In genomic region chr14:39491134-39491541, GRCh38 we compare ENCODE assay signal across 8 cellular contexts. TPM values are rescaled to one million over a fixed set of nuclear protein-coding genes. Genes with fewer than 3 reads are reported as not detected.
DNase-seq lines count a peak whose midpoint lies in the region; ATAC-seq, FAIRE-seq and TF ChIP-seq lines count a peak whose summit lies in the region.

No MANE protein-coding gene starts in this region.

- H3K4me3 ChIP-seq in CD4-positive, alpha-beta memory T cell (ENCODE audit: low read length in 2 of 2), result no peak overlapping the region
- H3K4me3 ChIP-seq in fibroblast of villous mesenchyme (ENCODE audit: low read depth, low read length), result no peak overlapping the region
- H3K4me3 ChIP-seq in small intestine (ENCODE audit: low read depth in 1 of 2, low read length in 2 of 2), result no peak overlapping the region
- H3K4me3 ChIP-seq in lower leg skin (ENCODE audit: low read depth, poor library complexity, severe bottlenecking), result no peak overlapping the region

- no peaks in the 10 kb centered on the region for H3K9me3 ChIP-seq in CD4-positive, alpha-beta memory T cell (ENCODE audit: control insufficient read depth in 1 of 2, low read length in 2 of 2)
- no peaks in the 10 kb centered on the region for H3K9me3 ChIP-seq in small intestine (ENCODE audit: control insufficient read depth, low read depth)

- no peaks in the 10 kb centered on the region for H3K27me3 ChIP-seq in CD4-positive, alpha-beta memory T cell (ENCODE audit: insufficient read depth, low read length)
- H3K27me3 ChIP-seq in small intestine (ENCODE audit: control insufficient read depth in 2 of 2, insufficient read depth in 2 of 2, low read length in 2 of 2), result no peaks in the 10 kb centered on the region

- peak overlapping the region in 1 of 8 donors; percentile 50 for H3K4me3 Mint-ChIP-seq in CD4-positive, alpha-beta memory T cell

- intact Hi-C loops in CD4-positive, alpha-beta memory T cell (cut with micrococcal nuclease), result no loop called here
- intact Hi-C loops in lower leg skin (cut with DNase I; ENCODE audit: low total_unique reads), result no loop called here

- POLR2A ChIA-PET in CD4-positive, alpha-beta memory T cell (lab: Charles Lee; ENCODE audit: partially characterized antibody), result no interaction called here

- H3K27ac Mint-ChIP-seq in CD4-positive, alpha-beta memory T cell, result peak overlapping the region in 1 of 7 donors; percentile 8

- no peaks in the 10 kb centered on the region for H3K36me3 Mint-ChIP-seq in CD4-positive, alpha-beta memory T cell

- no peak overlapping the region for H3K27ac ChIP-seq in CD4-positive, alpha-beta memory T cell (ENCODE audit: low read depth, low read length)
- no peak overlapping the region for H3K27ac ChIP-seq in small intestine (ENCODE audit: low read depth in 1 of 2, low read length in 1 of 2)

- H3K36me3 ChIP-seq in CD4-positive, alpha-beta memory T cell (ENCODE audit: insufficient read depth, low read length), result no peaks in the 10 kb centered on the region
- H3K36me3 ChIP-seq in small intestine (ENCODE audit: control insufficient read depth in 2 of 2, insufficient read depth in 2 of 2, low read length in 2 of 2), result no peaks in the 10 kb centered on the region

- FAIRE-seq in small intestine (lab: Jason Lieb, UNC), result peak; percentile 39

- TF ChIP-seq CTCF in fibroblast of villous mesenchyme (IDR thresholded peaks at IDR 0.05; ENCODE audit: insufficient read depth, low read depth, low read length) (peak; percentile 32), lower leg skin (IDR thresholded peaks at IDR 0.05) (no peak)

- H3K4me1 Mint-ChIP-seq in CD4-positive, alpha-beta memory T cell, result no peaks in the 10 kb centered on the region

- ATAC-seq in HG03280 (IDR thresholded peaks at IDR 0.05; ENCODE audit: unreplicated experiment), result no peak
- no peak for ATAC-seq in GM21515 (IDR thresholded peaks at IDR 0.05; ENCODE audit: unreplicated experiment)

- no peak for TF ChIP-seq POLR2A in lower leg skin (IDR thresholded peaks at IDR 0.05)

- DNase-seq in CD4-positive, alpha-beta memory T cell, result peak in 4 of 5 donors; percentile 26 to 37 (median 30)
- peak; percentile 36 for DNase-seq in HT-29 (ENCODE audit: low spot score)
- DNase-seq in RKO (ENCODE audit: low spot score), result peak; percentile 44
- DNase-seq in fibroblast of villous mesenchyme (ENCODE audit: low read depth), result peak; percentile 41
- DNase-seq in small intestine, result peak; percentile 30
- no peak for DNase-seq in lower leg skin (ENCODE audit: low spot score in 2 of 2)

- H3K9me3 Mint-ChIP-seq in CD4-positive, alpha-beta memory T cell, result peaks cover 0 to 9% (median 6%) of the 10 kb centered on the region in 8 donors

- H3K4me1 ChIP-seq in CD4-positive, alpha-beta memory T cell (ENCODE audit: insufficient read depth, low read length), result no peaks in the 10 kb centered on the region
- H3K4me1 ChIP-seq in small intestine (ENCODE audit: control insufficient read depth in 2 of 2, insufficient read depth in 1 of 2, low read depth in 1 of 2, low read length in 1 of 2), result no peaks in the 10 kb centered on the region

- no peaks in the 10 kb centered on the region for H3K27me3 Mint-ChIP-seq in CD4-positive, alpha-beta memory T cell

- CTCF ChIA-PET in CD4-positive, alpha-beta memory T cell (lab: Charles Lee; ENCODE audit: partially characterized antibody), result interaction anchor here (0.6 kb wide), 1 partner anchor 9 kb away, joined by 3 read pairs; no protein-coding TSS in a partner anchor

- 3 to 11% (median 8%) methylated on average over 3 of the region's 3 CpGs for WGBS in small intestine, 3 donors
- 5 to 11% methylated on average over 3 of the region's 3 CpGs for WGBS in lower leg skin, 2 donors

RNA-seq across cellular contexts. Expression of gene FBXO33, which starts 58.9 kb away (rescaled TPM):
- 10 to 100 TPM; 18.0 to 21.5 TPM for total RNA-seq in CD4-positive, alpha-beta memory T cell
- 10 to 100 TPM; 15.0 to 19.4 TPM for polyA plus RNA-seq in CD4-positive, alpha-beta memory T cell
- total RNA-seq in HT-29 (2014; rRNA removed; shearing (Covaris generic)), result 13.4 and 17.1 TPM in 2 replicates
- 15.8 and 19.4 TPM in 2 replicates for total RNA-seq in fibroblast of villous mesenchyme
- 1 to 10 TPM; 3.8 to 5.0 (median 4.2) TPM for polyA plus RNA-seq in small intestine
- 10 to 100 TPM; 12.3 to 15.8 (median 13.1) TPM for total RNA-seq in lower leg skin

Comparison
In these comparisons a context has a peak if more than half of its experiments do, and no peak if none do; other contexts are left out.
1. DNase-seq: peak in CD4-positive, alpha-beta memory T cell (4 of 5), HT-29 (single experiment), RKO (single experiment), fibroblast of villous mesenchyme (single experiment) and small intestine (single experiment); none in lower leg skin (0 of 2).